10 cellular contexts compared by ENCODE assay signal in genomic region chr9:109114670-109115069, GRCh38. TPM values are rescaled to one million over a fixed set of nuclear protein-coding genes. Genes with fewer than 3 reads are reported as not detected.
DNase-seq lines count a peak whose midpoint lies in the region; ATAC-seq and TF ChIP-seq lines count a peak whose summit lies in the region.
"Had no signal": no experiment of that assay in that cellular context is flagged by ENCODE, and none has a peak within 500 bp of the region (broad histone marks: within the 10 kb centered on the region; RNA-seq: fewer than 3 reads in every experiment).

No MANE protein-coding gene starts in this region.

- intact Hi-C loops in aorta (cut with DNase I): loop anchor here in 1 of 2 donors (5.0 kb wide), 1 partner anchor 102 kb away; the partner anchor contains the start of gene CTNNAL1

- no peaks in the 10 kb centered on the region for H3K27me3 ChIP-seq in neural progenitor cell
- no peaks in the 10 kb centered on the region for H3K27me3 ChIP-seq in aorta (ENCODE audit: control insufficient read depth in 1 of 2, insufficient read depth in 2 of 2, low read length in 1 of 2)

- no peaks in the 10 kb centered on the region for H3K27me3 Mint-ChIP-seq in neural progenitor cell (ENCODE audit: insufficient read depth, low read depth)
- H3K27me3 Mint-ChIP-seq: progenitor cell of endocrine pancreas had no signal

- no peak overlapping the region for H2AFZ ChIP-seq in neural progenitor cell (replicated peaks)

- peaks cover 100% of the 10 kb centered on the region for H3K79me2 ChIP-seq in neural progenitor cell (ENCODE audit: low read depth)

- H3K36me3 Mint-ChIP-seq in neural progenitor cell: peaks cover 7% of the 10 kb centered on the region

- H3K36me3 ChIP-seq in neural progenitor cell: no peaks in the 10 kb centered on the region
- no peaks in the 10 kb centered on the region for H3K36me3 ChIP-seq in aorta (ENCODE audit: control insufficient read depth in 1 of 2, insufficient read depth in 2 of 2, low read length in 1 of 2)

- no peaks in the 10 kb centered on the region for H3K9me3 Mint-ChIP-seq in neural progenitor cell

- peaks cover 37% of the 10 kb centered on the region for H3K4me1 Mint-ChIP-seq in neural progenitor cell

- in situ Hi-C loops in Caki2 (cut with HindIII; ENCODE audit: low pct_unique_long_range_greater_than_20kb, low sequenced_read_pairs): no loop called here

- no peak overlapping the region for H3K4me2 ChIP-seq in neural progenitor cell

- H3F3A ChIP-seq in neural progenitor cell (ENCODE audit: low read depth): peaks cover 5% of the 10 kb centered on the region

- H3K27ac ChIP-seq in neural progenitor cell (peak overlapping the region; percentile 49), aorta (ENCODE audit: low read depth in 1 of 2, low read length in 2 of 2) (peak overlapping the region in 1 of 2 donors; percentile 60)

- no peak overlapping the region for H3K4me3 Mint-ChIP-seq in neural progenitor cell

- no peak overlapping the region for H3K4me3 ChIP-seq in epithelial cell of esophagus (ENCODE audit: low read length)
- H3K4me3 ChIP-seq in neural progenitor cell: no peak overlapping the region
- H3K4me3 ChIP-seq in aorta (ENCODE audit: low read length in 2 of 2): no peak overlapping the region

- WGBS in aorta, 2 donors: 34 to 36% methylated on average over 3 of the region's 3 CpGs

- no peak for ATAC-seq in GM21447 (IDR thresholded peaks at IDR 0.05; ENCODE audit: unreplicated experiment)
- ATAC-seq in GM18498 (IDR thresholded peaks at IDR 0.05; ENCODE audit: unreplicated experiment): no peak
- no peak for ATAC-seq in aorta (ENCODE audit: low FRiP score)

- H3K9ac ChIP-seq in neural progenitor cell: no peak overlapping the region

- H4K20me1 ChIP-seq in neural progenitor cell (ENCODE audit: low read depth): peaks cover 93% of the 10 kb centered on the region

- DNase-seq in Caki2 (ENCODE audit: low read depth): peak; percentile 87
- peak; percentile 57 for DNase-seq in NCI-H226
- DNase-seq in epithelial cell of esophagus (ENCODE audit: low read depth): peak; percentile 83
- no peak for DNase-seq in neural progenitor cell (ENCODE audit: low spot score)
- no peak for DNase-seq in aorta
- no peak for DNase-seq in stimulated activated naive CD4-positive, alpha-beta T cell (lab: John Stamatoyannopoulos, UW)

- H3K27ac Mint-ChIP-seq in neural progenitor cell: peak overlapping the region; percentile 14

- TF ChIP-seq CTCF in epithelial cell of esophagus (IDR thresholded peaks at IDR 0.05; ENCODE audit: insufficient read depth, low read depth, low read length, missing control alignments) (no peak), neural progenitor cell (IDR thresholded peaks at IDR 0.05) (no peak)

- peaks cover 9% of the 10 kb centered on the region for H3K4me1 ChIP-seq in neural progenitor cell
- H3K4me1 ChIP-seq in aorta (ENCODE audit: control insufficient read depth in 1 of 2, insufficient read depth in 2 of 2, low read length in 2 of 2): peaks cover 6 to 11% of the 10 kb centered on the region in 2 donors

- no peaks in the 10 kb centered on the region for H3K9me3 ChIP-seq in neural progenitor cell (ENCODE audit: low read depth)
- H3K9me3 ChIP-seq in aorta (ENCODE audit: control insufficient read depth, low read length): no peaks in the 10 kb centered on the region

RNA-seq across cellular contexts. Expression of gene TMEM245, which starts 5.1 kb away (rescaled TPM):
- 41.7 and 53.0 TPM in 2 replicates for total RNA-seq in Caki2 (2014; rRNA removed; shearing (Covaris generic); ENCODE audit: low replicate concordance)
- 65.9 and 85.3 TPM in 2 replicates for total RNA-seq in neural progenitor cell (ENCODE audit: low replicate concordance)
- total RNA-seq in aorta: 10 to 100 TPM; 49.4 to 60.1 TPM
- 10 to 100 TPM; 10.1 to 23.4 TPM for polyA plus RNA-seq in aorta

RNA-seq across cellular contexts. Expression of gene FRRS1L, which starts 52.4 kb away (rescaled TPM):
- total RNA-seq in Caki2 (2014; rRNA removed; shearing (Covaris generic); ENCODE audit: low replicate concordance): not detected in 2 replicates
- total RNA-seq in neural progenitor cell (ENCODE audit: low replicate concordance) (4.3 and 13.3 TPM in 2 replicates), aorta (1 to 10 TPM in 1 of 2 donors, under 1 TPM in 1; 0.29 to 1.9 TPM)
- under 1 TPM in 1 of 2 donors, not detected in 1; under 0.01 TPM for polyA plus RNA-seq in aorta
- total RNA-seq: T-helper 2 cell treated with Interferon-gamma antibody and Interleukin-4, amounts not matched to agents 100 ng/mL and 5 ng/mL, for 36 hours had no signal

Comparison
In these comparisons a context has a peak if more than half of its experiments do, and no peak if none do; other contexts are left out.
1. DNase-seq: peak in Caki2 (single experiment), NCI-H226 (single experiment) and epithelial cell of esophagus (single experiment); none in neural progenitor cell (single experiment), aorta (0 of 2) and stimulated activated naive CD4-positive, alpha-beta T cell (0 of 6).